Comparison of ENCODE assay signal across 18 cellular contexts in genomic region chr11:78209478-78209877, GRCh38. TPM values are rescaled to one million over a fixed set of nuclear protein-coding genes. Genes with fewer than 3 reads are reported as not detected.
DNase-seq lines count a peak whose midpoint lies in the region; ATAC-seq and TF ChIP-seq lines count a peak whose summit lies in the region.
"Had no signal": no experiment of that assay in that cellular context is flagged by ENCODE, and none has a peak within 500 bp of the region (broad histone marks: within the 10 kb centered on the region; RNA-seq: fewer than 3 reads in every experiment).

No MANE protein-coding gene starts in this region.

- H2BK15ac ChIP-seq in mesenchymal stem cell (ENCODE audit: low read depth, poor library complexity, severe bottlenecking): no peak overlapping the region

- no peaks in the 10 kb centered on the region for H3K9me3 ChIP-seq in RWPE2 (ENCODE audit: severe bottlenecking)
- H3K9me3 ChIP-seq in mesenchymal stem cell (ENCODE audit: control insufficient read depth, low read length): no peaks in the 10 kb centered on the region

- peak overlapping the region; percentile 54 for H4K91ac ChIP-seq in mesenchymal stem cell (ENCODE audit: low read length)

- H3K36me3 Mint-ChIP-seq in natural killer cell treated with Interleukin-12 subunit alpha and Interleukin-12 subunit beta and Interleukin-15 and Interleukin-18, amount 100 ng/mL, for 72 hours: no peaks in the 10 kb centered on the region
- no peaks in the 10 kb centered on the region for H3K36me3 Mint-ChIP-seq in natural killer cell

- intact Hi-C loops in natural killer cell (cut with micrococcal nuclease): no loop called here
- intact Hi-C loops in lower leg skin (cut with DNase I; ENCODE audit: low total_unique reads): no loop called here

- H3K9me3 Mint-ChIP-seq in natural killer cell treated with Interleukin-12 subunit alpha and Interleukin-12 subunit beta and Interleukin-15 and Interleukin-18, amount 100 ng/mL, for 72 hours: no peaks in the 10 kb centered on the region
- H3K9me3 Mint-ChIP-seq in natural killer cell: no peaks in the 10 kb centered on the region
- H3K9me3 Mint-ChIP-seq: H9 had no signal

- no peak overlapping the region for H3K9ac ChIP-seq in mesenchymal stem cell (ENCODE audit: low read length)

- peaks cover 9 to 12% of the 10 kb centered on the region in 2 donors for H3K4me1 Mint-ChIP-seq in natural killer cell treated with Interleukin-12 subunit alpha and Interleukin-12 subunit beta and Interleukin-15 and Interleukin-18, amount 100 ng/mL, for 72 hours (ENCODE audit: low read depth in 2 of 2)
- no peaks in the 10 kb centered on the region for H3K4me1 Mint-ChIP-seq in natural killer cell
- H3K4me1 Mint-ChIP-seq: CD14-positive monocyte had no signal

- no peak overlapping the region for H3K4me2 ChIP-seq in mesenchymal stem cell (ENCODE audit: low read length, poor library complexity, severe bottlenecking)

- no peak overlapping the region for H2AK5ac ChIP-seq in mesenchymal stem cell (ENCODE audit: low read length, severe bottlenecking)

- H3K36me3 ChIP-seq in RWPE2 (ENCODE audit: low read depth): 0 out of 2 replicates have a peak, but pooled peaks cover 4% of the 10 kb centered on the region
- peaks cover 73 to 77% of the 10 kb centered on the region in 2 experiments for H3K36me3 ChIP-seq in mesenchymal stem cell (ENCODE audit: control insufficient read depth in 1 of 2, insufficient read depth in 2 of 2, low read depth in 1 of 2, low read length in 2 of 2)

- no peak overlapping the region for H4K8ac ChIP-seq in mesenchymal stem cell (ENCODE audit: low read length)

- no peak overlapping the region for H2BK12ac ChIP-seq in mesenchymal stem cell (ENCODE audit: low read length in 2 of 2)

- H3K27me3 ChIP-seq in RWPE2 (ENCODE audit: insufficient read depth, poor library complexity, severe bottlenecking) (no peaks in the 10 kb centered on the region), mesenchymal stem cell (ENCODE audit: control insufficient read depth in 1 of 2, insufficient read depth in 1 of 2, low read length in 2 of 2) (no peaks in the 10 kb centered on the region)

- H3K14ac ChIP-seq in mesenchymal stem cell (ENCODE audit: low read length in 2 of 2): no peak overlapping the region

- no peak overlapping the region for H3K23ac ChIP-seq in mesenchymal stem cell (ENCODE audit: low read length in 2 of 2)

- H2BK120ac ChIP-seq in mesenchymal stem cell (ENCODE audit: low read depth, low read length): no peak overlapping the region

- no peak overlapping the region for H3K18ac ChIP-seq in mesenchymal stem cell (ENCODE audit: low read depth in 1 of 2, low read length in 2 of 2)

- H2AFZ ChIP-seq in mesenchymal stem cell (ENCODE audit: low read depth, low read length): no peak overlapping the region

- H3K27ac ChIP-seq in RWPE2 (ENCODE audit: poor library complexity, severe bottlenecking): no peak overlapping the region
- H3K27ac ChIP-seq in mesenchymal stem cell (ENCODE audit: low read length, poor library complexity, severe bottlenecking): no peak overlapping the region
- H3K27ac ChIP-seq: HL-60, RWPE1 had no signal

- TF ChIP-seq CTCF in natural killer cell (IDR thresholded peaks at IDR 0.05) (no peak), RWPE2 (IDR thresholded peaks at IDR 0.05; ENCODE audit: poor library complexity, severe bottlenecking) (no peak), lower leg skin (IDR thresholded peaks at IDR 0.05) (no peak)

- H3K4me3 Mint-ChIP-seq in natural killer cell treated with Interleukin-12 subunit alpha and Interleukin-12 subunit beta and Interleukin-15 and Interleukin-18, amount 100 ng/mL, for 72 hours: no peak overlapping the region
- no peak overlapping the region for H3K4me3 Mint-ChIP-seq in natural killer cell
- H3K4me3 Mint-ChIP-seq: CD14-positive monocyte, H9 had no signal

- H3K4me3 ChIP-seq in RWPE2 (ENCODE audit: severe bottlenecking) (no peak overlapping the region), mesenchymal stem cell (ENCODE audit: insufficient read depth in 1 of 2, low read depth in 1 of 2, low read length in 2 of 2) (no peak overlapping the region), lower leg skin (ENCODE audit: low read depth, poor library complexity, severe bottlenecking) (no peak overlapping the region)
- H3K4me3 ChIP-seq: GM12878 had no signal

- no peak for ATAC-seq in natural killer cell treated with Interleukin-12 subunit alpha and Interleukin-12 subunit beta and Interleukin-15 and Interleukin-18, amount 100 ng/mL, for 72 hours
- ATAC-seq in natural killer cell: no peak
- no peak for ATAC-seq in RWPE2 (ENCODE audit: low read depth)
- ATAC-seq: GM12878 had no signal

- H2BK5ac ChIP-seq in mesenchymal stem cell (ENCODE audit: low read depth, low read length, poor library complexity, severe bottlenecking): no peak overlapping the region

- 96% methylated on average over 17 of the region's 18 CpGs for WGBS in mesenchymal stem cell
- WGBS in lower leg skin, 2 donors: 90 to 92% methylated on average over 17 to 18 of the region's 18 CpGs

- peaks cover 50% of the 10 kb centered on the region for H3K79me1 ChIP-seq in mesenchymal stem cell (replicated peaks; ENCODE audit: low read length, poor library complexity, severe bottlenecking)

- no peak overlapping the region for H3K27ac Mint-ChIP-seq in natural killer cell treated with Interleukin-12 subunit alpha and Interleukin-12 subunit beta and Interleukin-15 and Interleukin-18, amount 100 ng/mL, for 72 hours
- H3K27ac Mint-ChIP-seq in natural killer cell: no peak overlapping the region

- peak; percentile 35 for DNase-seq in natural killer cell treated with Interleukin-12 subunit alpha and Interleukin-12 subunit beta and Interleukin-15 and Interleukin-18, amount 100 ng/mL, for 72 hours (ENCODE audit: low spot score)
- DNase-seq in natural killer cell: no peak
- peak; percentile 45 for DNase-seq in RWPE2 (ENCODE audit: low spot score)
- DNase-seq in mesenchymal stem cell: no peak
- no peak for DNase-seq in lower leg skin (ENCODE audit: low spot score in 2 of 2)
- no peak for DNase-seq in pons (ENCODE audit: low spot score)
- DNase-seq in hippocampal formation (lab: John Stamatoyannopoulos, UW): no peak
- DNase-seq: COR-L47, H9, NCI-H1436 treated with DMSO at 0.1 percent for 48 hours, NCI-H2029, NCI-H345, NCI-H524 treated with DMSO at 0.1 percent for 48 hours, PC-3 had no signal

- H3K4ac ChIP-seq in mesenchymal stem cell (ENCODE audit: low read depth in 1 of 2, low read length in 2 of 2): no peak overlapping the region

- H3K27me3 Mint-ChIP-seq in natural killer cell treated with Interleukin-12 subunit alpha and Interleukin-12 subunit beta and Interleukin-15 and Interleukin-18, amount 100 ng/mL, for 72 hours: no peaks in the 10 kb centered on the region
- H3K27me3 Mint-ChIP-seq in natural killer cell (ENCODE audit: low read depth in 2 of 2): no peaks in the 10 kb centered on the region

- no peaks in the 10 kb centered on the region for H3K4me1 ChIP-seq in RWPE2 (ENCODE audit: insufficient read depth, poor library complexity, severe bottlenecking)
- H3K4me1 ChIP-seq in mesenchymal stem cell (ENCODE audit: control insufficient read depth, insufficient read depth, low read depth, low read length): peaks cover 7% of the 10 kb centered on the region

- TF ChIP-seq POLR2A in lower leg skin (IDR thresholded peaks at IDR 0.05): no peak

RNA-seq across cellular contexts. Expression of gene USP35, which starts 20.8 kb away (rescaled TPM):
- 1 to 10 TPM; 7.2 to 7.9 TPM for total RNA-seq in natural killer cell treated with Interleukin-12 subunit alpha and Interleukin-12 subunit beta and Interleukin-15 and Interleukin-18, amount 100 ng/mL, for 72 hours
- 1 to 10 TPM; 6.1 to 8.5 (median 8.1) TPM for total RNA-seq in natural killer cell
- 7.1 TPM for polyA plus RNA-seq in mesenchymal stem cell (2013, experiment 1 of 2)
- 6.9 TPM for polyA plus RNA-seq in mesenchymal stem cell (2013, experiment 2 of 2)
- 1 to 10 TPM; 3.0 to 4.0 (median 3.5) TPM for total RNA-seq in lower leg skin

RNA-seq across cellular contexts. Expression of gene KCTD21, which starts 21.1 kb away (rescaled TPM):
- total RNA-seq in natural killer cell treated with Interleukin-12 subunit alpha and Interleukin-12 subunit beta and Interleukin-15 and Interleukin-18, amount 100 ng/mL, for 72 hours: 1 to 10 TPM; 3.6 to 9.4 TPM
- total RNA-seq in natural killer cell (1 to 10 TPM; 1.7 to 2.7 (median 2.2) TPM), lower leg skin (10 to 100 TPM in 1 of 4 donors, 1 to 10 TPM in 3; 3.8 to 17.0 (median 7.1) TPM)
- 11.7 TPM for polyA plus RNA-seq in mesenchymal stem cell (2013, experiment 1 of 2)
- 12.2 TPM for polyA plus RNA-seq in mesenchymal stem cell (2013, experiment 2 of 2)

Comparison
In these comparisons a context has a peak if more than half of its experiments do, and no peak if none do; other contexts are left out.
1. DNase-seq: peak in natural killer cell treated with Interleukin-12 subunit alpha and Interleukin-12 subunit beta and Interleukin-15 and Interleukin-18, amount 100 ng/mL, for 72 hours (single experiment) and RWPE2 (single experiment); none in natural killer cell (single experiment), mesenchymal stem cell (single experiment), lower leg skin (0 of 2), pons (single experiment) and hippocampal formation (0 of 2).